Comparison of ENCODE assay signal across 21 cellular contexts in the genomic region with DNA sequence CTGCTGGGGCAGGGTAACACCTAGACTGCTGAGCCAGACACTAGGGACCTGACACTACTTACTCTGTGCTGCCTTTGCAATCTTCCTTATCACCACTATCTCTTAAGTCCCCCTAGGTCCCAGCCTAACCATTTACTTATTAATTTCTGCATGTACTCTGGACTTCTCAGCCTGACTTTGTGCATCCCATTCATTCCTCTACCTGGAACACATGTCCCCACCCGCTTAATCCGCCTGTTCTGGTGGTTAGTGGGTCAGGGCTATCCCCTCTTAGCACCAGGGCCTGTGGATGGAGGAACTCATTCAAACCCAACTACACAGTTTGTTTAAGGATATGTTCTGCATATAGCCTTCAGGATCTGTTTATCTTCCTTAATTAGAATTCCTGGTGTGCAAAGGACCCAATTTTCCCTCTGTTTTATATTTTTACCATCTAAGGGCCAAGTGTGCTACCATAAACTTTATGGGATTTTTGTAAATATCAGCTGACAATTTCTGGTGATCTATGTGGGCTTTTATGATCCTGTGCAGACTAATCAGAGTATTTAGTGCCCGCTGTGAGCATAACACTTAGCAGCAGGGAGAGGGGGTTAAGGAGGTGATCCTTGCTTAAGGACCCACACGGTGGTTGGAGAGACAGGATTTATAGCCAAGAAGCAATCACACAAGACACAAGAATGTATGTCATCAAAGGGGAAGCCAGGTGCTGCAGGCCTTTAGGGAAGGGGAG. TPM values are rescaled to one million over a fixed set of nuclear protein-coding genes. Genes with fewer than 3 reads are reported as not detected.
"Had no signal": no experiment of that assay in that cellular context is flagged by ENCODE, and none has a peak within 500 bp of the region (broad histone marks: within the 10 kb centered on the region; RNA-seq: fewer than 3 reads in every experiment).

No MANE protein-coding gene starts in this region.

- ATAC-seq: gastroesophageal sphincter, natural killer cell, WTC11 had no signal

- H3K27me3 ChIP-seq: adrenal gland, ascending aorta had no signal

- H3K27ac ChIP-seq: adrenal gland, ascending aorta, brain microvascular endothelial cell, esophagus squamous epithelium, gastroesophageal sphincter, thoracic aorta, upper lobe of left lung had no signal

- H3K4me3 Mint-ChIP-seq: activated naive CD8-positive, alpha-beta T cell; natural killer cell; WTC11 had no signal

- H3K4me3 ChIP-seq: adrenal gland, ascending aorta, esophagus squamous epithelium, gastroesophageal sphincter, thoracic aorta, upper lobe of left lung had no signal

- FAIRE-seq: TTC549 had no signal

- H3K36me3 ChIP-seq: adrenal gland, ascending aorta, brain microvascular endothelial cell, esophagus squamous epithelium, gastroesophageal sphincter, thoracic aorta, upper lobe of left lung had no signal

- H3K9me3 Mint-ChIP-seq: natural killer cell, WTC11 had no signal

- H3K9me3 ChIP-seq: adrenal gland, ascending aorta, esophagus squamous epithelium, gastroesophageal sphincter, thoracic aorta, upper lobe of left lung had no signal

- H3K36me3 Mint-ChIP-seq: activated naive CD8-positive, alpha-beta T cell; natural killer cell; WTC11 had no signal

- H3K4me1 Mint-ChIP-seq: natural killer cell had no signal

- H3K27ac Mint-ChIP-seq: activated naive CD8-positive, alpha-beta T cell; natural killer cell; WTC11 had no signal

- DNase-seq: activated gamma-delta T cell treated with Interleukin-2 at 50 U/mL for 16 hours; activated T-cell treated with anti-CD3 and anti-CD28 coated beads, Interleukin-2, amount 50 U/mL, for 1 hour; adrenal gland; brain microvascular endothelial cell; central memory CD4-positive, alpha-beta T cell; dermis blood vessel endothelial cell; effector memory CD4-positive, alpha-beta T cell; esophagus squamous epithelium; head of caudate nucleus; midbrain; natural killer cell; stimulated activated CD4-positive, alpha-beta T cell treated with anti-CD3 and anti-CD28 coated beads, Interleukin-2, amount 100 ng/mL, for 48 hours; stimulated activated naive CD4-positive, alpha-beta T cell treated with Interleukin-2 at 50 U/mL for 16 hours; T-helper 1 cell; upper lobe of left lung had no signal

RNA-seq across cellular contexts. Expression of a gene that starts 4.8 kb away (rescaled TPM):
- total RNA-seq: dermis blood vessel endothelial cell had no signal
